ENCODE assay signal across 29 cellular contexts in genomic region chr4:102311407-102311806, GRCh38.
"Had no signal": no experiment of that assay in that cellular context is flagged by ENCODE, and none has a peak within 500 bp of the region (broad histone marks: within the 10 kb centered on the region; RNA-seq: fewer than 3 reads in every experiment).

No MANE protein-coding gene starts in this region.

- H3K36me3 ChIP-seq: stomach, suprapubic skin, thoracic aorta, thyroid gland, tibial artery, tibial nerve, transverse colon, uterus, vagina had no signal

- H3K4me1 ChIP-seq: stomach, testis, thyroid gland, tibial artery, tibial nerve, transverse colon, upper lobe of right lung, uterus had no signal

- H3K27ac ChIP-seq: stomach, suprapubic skin, testis, thoracic aorta, thyroid gland, tibial artery, tibial nerve, upper lobe of right lung, uterus, vagina had no signal

- H3K4me1 Mint-ChIP-seq: stimulated activated memory B cell treated with anti-CD40 and anti-IgM and Interleukin-4, amounts not matched to agents 10 μg/mL and 1 μg/mL and 100 μg/mL, for 72 hours had no signal

- H3K27me3 ChIP-seq: stomach, suprapubic skin, testis, thyroid gland, tibial artery, tibial nerve, transverse colon, upper lobe of left lung, upper lobe of right lung, uterus, vagina had no signal

- H3K27ac Mint-ChIP-seq: stimulated activated effector memory CD8-positive, alpha-beta T cell treated with anti-CD3 and anti-CD28 coated beads, Interleukin-12 subunit alpha, Interleukin-12 subunit beta, amount 100 ng/mL, for 72 hours; stimulated activated memory B cell treated with anti-CD40 and anti-IgM and Interleukin-4, amounts not matched to agents 10 μg/mL and 1 μg/mL and 100 μg/mL, for 72 hours; stimulated activated naive B cell treated with anti-CD40 and anti-IgM and Interleukin-4, amounts not matched to agents 10 μg/mL and 1 μg/mL and 100 μg/mL, for 72 hours; stimulated activated naive CD8-positive, alpha-beta T cell treated with anti-CD3 and anti-CD28 coated beads, Interleukin-15, amount 100 ng/mL, for 72 hours; stimulated activated naive CD8-positive, alpha-beta T cell treated with anti-CD3 and anti-CD28 coated beads, Interleukin-15, Interleukin-2, amounts not matched to agents 100 ng/mL and 50 ng/mL, for 24 hours; type B pancreatic cell had no signal

- H3K4me3 Mint-ChIP-seq: stimulated activated effector memory CD8-positive, alpha-beta T cell treated with anti-CD3 and anti-CD28 coated beads, Interleukin-12 subunit alpha, Interleukin-12 subunit beta, amount 100 ng/mL, for 72 hours; stimulated activated memory B cell treated with anti-CD40 and anti-IgM and Interleukin-4, amounts not matched to agents 10 μg/mL and 1 μg/mL and 100 μg/mL, for 72 hours; stimulated activated naive B cell treated with anti-CD40 and anti-IgM and Interleukin-4, amounts not matched to agents 10 μg/mL and 1 μg/mL and 100 μg/mL, for 72 hours; stimulated activated naive CD8-positive, alpha-beta T cell treated with anti-CD3 and anti-CD28 coated beads, Interleukin-15, amount 100 ng/mL, for 72 hours; stimulated activated naive CD8-positive, alpha-beta T cell treated with anti-CD3 and anti-CD28 coated beads, Interleukin-15, Interleukin-2, amounts not matched to agents 100 ng/mL and 50 ng/mL, for 24 hours; type B pancreatic cell had no signal

- H3K9me3 ChIP-seq: stomach, suprapubic skin, testis, thoracic aorta, thyroid gland, tibial artery, tibial nerve, transverse colon, upper lobe of left lung, upper lobe of right lung, uterus, vagina had no signal

- DNase-seq: stimulated activated CD4-positive, alpha-beta T cell treated with anti-CD3 and anti-CD28 coated beads, Interleukin-2, amount 100 ng/mL, for 48 hours; stimulated activated CD4-positive, alpha-beta T cell treated with anti-CD3 and anti-CD28 coated beads, Interleukin-4, amount 100 ng/mL, for 1 hour; stimulated activated CD4-positive, alpha-beta T cell treated with anti-CD3 and anti-CD28 coated beads, Interleukin-4, amount 100 ng/mL, for 24 hours; stimulated activated CD4-positive, alpha-beta T cell treated with anti-CD3 and anti-CD28 coated beads, Interleukin-4, amount 100 ng/mL, for 4 hours; stimulated activated CD8-positive, alpha-beta memory T cell treated with anti-CD3 and anti-CD28 coated beads, Interleukin-4, amount 100 ng/mL, for 48 hours; stimulated activated naive B cell treated with anti-CD40 and anti-IgM and Interleukin-4, amounts not matched to agents 10 μg/mL and 1 μg/mL and 100 μg/mL, for 72 hours; stimulated activated naive CD4-positive, alpha-beta T cell; stimulated activated naive CD4-positive, alpha-beta T cell treated with Interleukin-2 at 50 U/mL for 16 hours; stimulated activated naive CD8-positive, alpha-beta T cell treated with anti-CD3 and anti-CD28 coated beads, Interleukin-15, amount 100 ng/mL, for 72 hours; stimulated activated naive CD8-positive, alpha-beta T cell treated with anti-CD3 and anti-CD28 coated beads, Interleukin-15, Interleukin-2, amounts not matched to agents 100 U/mL and 50 U/mL, for 24 hours; stomach; substantia nigra; testis; thyroid gland; tibial artery; transverse colon; trophoblast cell; upper lobe of left lung; upper lobe of right lung; uterus had no signal

- H3K9me3 Mint-ChIP-seq: stimulated activated effector memory CD8-positive, alpha-beta T cell treated with anti-CD3 and anti-CD28 coated beads, Interleukin-12 subunit alpha, Interleukin-12 subunit beta, amount 100 ng/mL, for 72 hours; stimulated activated memory B cell treated with anti-CD40 and anti-IgM and Interleukin-4, amounts not matched to agents 10 μg/mL and 1 μg/mL and 100 μg/mL, for 72 hours; stimulated activated naive CD8-positive, alpha-beta T cell treated with anti-CD3 and anti-CD28 coated beads, Interleukin-15, Interleukin-2, amounts not matched to agents 100 ng/mL and 50 ng/mL, for 24 hours; type B pancreatic cell had no signal

- H3K4me3 ChIP-seq: stomach, suprapubic skin, testis, thoracic aorta, thyroid gland, tibial artery, tibial nerve, transverse colon, upper lobe of left lung, upper lobe of right lung, uterus, vagina had no signal

- FAIRE-seq: urothelium cell line had no signal

- ATAC-seq: stimulated activated effector memory CD8-positive, alpha-beta T cell treated with anti-CD3 and anti-CD28 coated beads, Interleukin-12 subunit alpha, Interleukin-12 subunit beta, amount 100 ng/mL, for 72 hours; stimulated activated memory B cell treated with anti-CD40 and anti-IgM and Interleukin-4, amounts not matched to agents 10 μg/mL and 1 μg/mL and 100 μg/mL, for 72 hours; stimulated activated naive B cell treated with anti-CD40 and anti-IgM and Interleukin-4, amounts not matched to agents 10 μg/mL and 1 μg/mL and 100 μg/mL, for 72 hours; stimulated activated naive CD8-positive, alpha-beta T cell treated with anti-CD3 and anti-CD28 coated beads, Interleukin-15, amount 100 ng/mL, for 72 hours; stimulated activated naive CD8-positive, alpha-beta T cell treated with anti-CD3 and anti-CD28 coated beads, Interleukin-15, Interleukin-2, amounts not matched to agents 100 U/mL and 50 U/mL, for 24 hours; upper lobe of right lung had no signal

- H3K27me3 Mint-ChIP-seq: stimulated activated memory B cell treated with anti-CD40 and anti-IgM and Interleukin-4, amounts not matched to agents 10 μg/mL and 1 μg/mL and 100 μg/mL, for 72 hours; stimulated activated naive B cell treated with anti-CD40 and anti-IgM and Interleukin-4, amounts not matched to agents 10 μg/mL and 1 μg/mL and 100 μg/mL, for 72 hours; stimulated activated naive CD8-positive, alpha-beta T cell treated with anti-CD3 and anti-CD28 coated beads, Interleukin-15, amount 100 ng/mL, for 72 hours; stimulated activated naive CD8-positive, alpha-beta T cell treated with anti-CD3 and anti-CD28 coated beads, Interleukin-15, Interleukin-2, amounts not matched to agents 100 ng/mL and 50 ng/mL, for 24 hours; type B pancreatic cell had no signal
